ENCODE assay signal across 8 cellular contexts in the genomic region with DNA sequence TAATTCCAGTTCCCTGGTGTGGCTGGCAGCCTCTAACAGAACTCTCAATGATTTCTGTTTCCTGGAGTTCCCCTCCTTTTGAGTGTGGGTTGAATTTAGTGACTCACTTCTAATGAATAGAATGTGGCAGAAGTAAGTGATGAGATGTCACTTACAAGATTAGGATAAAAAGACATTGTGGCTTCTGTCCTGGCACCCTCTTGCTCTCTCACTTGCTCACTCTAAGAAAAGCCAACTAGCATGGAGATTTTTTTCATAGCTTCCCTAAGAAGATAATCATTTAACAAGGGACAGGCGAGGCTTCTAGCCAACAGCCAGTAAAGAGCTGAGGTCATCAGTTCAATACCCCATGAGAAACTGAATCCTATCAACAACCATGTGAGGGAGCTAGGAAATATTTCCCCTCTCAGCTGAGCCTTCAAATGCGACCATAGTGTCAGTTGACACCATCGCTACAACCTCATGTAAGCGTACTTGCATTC.
DNase-seq lines count a peak whose midpoint lies in the region; ATAC-seq, FAIRE-seq and TF ChIP-seq lines count a peak whose summit lies in the region.

No MANE protein-coding gene starts in this region.

- no peaks in the 10 kb centered on the region for H4K20me1 ChIP-seq in fibroblast of lung (ENCODE audit: control insufficient read depth, extremely low read depth, insufficient read depth, low read length)

- H3K36me3 ChIP-seq in fibroblast of lung (ENCODE audit: control insufficient read depth, insufficient read depth, low read length), result no peaks in the 10 kb centered on the region

- H3K27me3 ChIP-seq in fibroblast of lung (ENCODE audit: control insufficient read depth, insufficient read depth, low read length), result no peaks in the 10 kb centered on the region

- H3K4me1 ChIP-seq in fibroblast of lung (ENCODE audit: control insufficient read depth, extremely low read depth, insufficient read depth, low read length), result peaks cover 17% of the 10 kb centered on the region

- H3K4me2 ChIP-seq in fibroblast of lung (ENCODE audit: extremely low read depth, insufficient read depth, low read length), result peak overlapping the region; percentile 17

- H3K9ac ChIP-seq in fibroblast of lung (ENCODE audit: insufficient read depth, low read length), result no peak overlapping the region

- peak overlapping the region; percentile 89 for H3K27ac ChIP-seq in fibroblast of lung (ENCODE audit: insufficient read depth, low read length)

- H2AFZ ChIP-seq in fibroblast of lung (ENCODE audit: low read length), result no peak overlapping the region

- DNase-seq in AG20443 (ENCODE audit: low spot score) (peak; percentile 15), GM19239 (ENCODE audit: insufficient read length, low spot score) (no peak), NCI-H2196 treated with DMSO at 0.1 percent for 48 hours (lab: John Stamatoyannopoulos, UW; ENCODE audit: unreplicated experiment) (peak; percentile 79), fibroblast of lung (ENCODE audit: low read depth in 2 of 2) (peak; percentile 57 to 99), NCI-H146 treated with DMSO at 0.1 percent for 48 hours (lab: John Stamatoyannopoulos, UW; ENCODE audit: unreplicated experiment) (no peak), HuH-7.5 (ENCODE audit: low spot score) (no peak), mucosa of gallbladder (ENCODE audit: low spot score) (no peak)

- H3K79me2 ChIP-seq in fibroblast of lung (ENCODE audit: control insufficient read depth, insufficient read depth, low read length), result no peaks in the 10 kb centered on the region

- no peak for TF ChIP-seq CTCF in fibroblast of lung (conservative IDR thresholded peaks at IDR 0.05 in 1 of 2, IDR thresholded peaks at IDR 0.05 in 1 of 2; ENCODE audit: low read depth in 1 of 2, low read length in 2 of 2)

- H3K9me3 ChIP-seq in fibroblast of lung (ENCODE audit: control insufficient read depth, insufficient read depth, low read depth, low read length), result no peaks in the 10 kb centered on the region

- ATAC-seq in HG03521 (IDR thresholded peaks at IDR 0.05; ENCODE audit: unreplicated experiment), result no peak

- peak; percentile 84 for FAIRE-seq in GM19239 (lab: Jason Lieb, UNC)

- no peak overlapping the region for H3K4me3 ChIP-seq in fibroblast of lung (replicated peaks in 1 of 4; ENCODE audit: control extremely low read depth in 1 of 4, insufficient read depth in 1 of 4, low read depth in 3 of 4, low read length in 4 of 4)

Comparison
In these comparisons a context has a peak if more than half of its experiments do, and no peak if none do; other contexts are left out.
1. DNase-seq: peak in AG20443 (single experiment), NCI-H2196 treated with DMSO at 0.1 percent for 48 hours (single experiment) and fibroblast of lung (2 of 2); none in GM19239 (single experiment), NCI-H146 treated with DMSO at 0.1 percent for 48 hours (single experiment), HuH-7.5 (single experiment) and mucosa of gallbladder (single experiment).